21 cellular contexts compared by ENCODE assay signal in genomic region chr21:45436371-45437040, GRCh38. TPM values are rescaled to one million over a fixed set of nuclear protein-coding genes. Genes with fewer than 3 reads are reported as not detected.
DNase-seq lines count a peak whose midpoint lies in the region; ATAC-seq and TF ChIP-seq lines count a peak whose summit lies in the region.
"Had no signal": no experiment of that assay in that cellular context is flagged by ENCODE, and none has a peak within 500 bp of the region (broad histone marks: within the 10 kb centered on the region; RNA-seq: fewer than 3 reads in every experiment).

No MANE protein-coding gene starts in this region.

- H3K9me3 ChIP-seq in right cardiac atrium (ENCODE audit: control insufficient read depth, low read length) (no peaks in the 10 kb centered on the region), ascending aorta (no peaks in the 10 kb centered on the region), mesenchymal stem cell (ENCODE audit: control insufficient read depth, low read length) (no peaks in the 10 kb centered on the region), prostate gland (no peaks in the 10 kb centered on the region)
- H3K9me3 ChIP-seq: neutrophil, stomach, upper lobe of left lung had no signal

- no peak for TF ChIP-seq POLR2A in prostate gland (IDR thresholded peaks at IDR 0.05)

- no peak overlapping the region for H2BK5ac ChIP-seq in mesenchymal stem cell (ENCODE audit: low read depth, low read length, poor library complexity, severe bottlenecking)

- peak overlapping the region; percentile 42 for H2BK120ac ChIP-seq in mesenchymal stem cell (ENCODE audit: low read depth, low read length)

- H2BK12ac ChIP-seq in mesenchymal stem cell (ENCODE audit: low read length in 2 of 2): peak overlapping the region in 1 of 2 experiments; percentile 73

- H3K4me3 ChIP-seq in right cardiac atrium (ENCODE audit: low read length) (no peak overlapping the region), ascending aorta (no peak overlapping the region), mesenchymal stem cell (ENCODE audit: insufficient read depth in 1 of 2, low read depth in 1 of 2, low read length in 2 of 2) (no peak overlapping the region), prostate gland (no peak overlapping the region)
- H3K4me3 ChIP-seq: stomach, upper lobe of left lung had no signal

- H3K9ac ChIP-seq in mesenchymal stem cell (ENCODE audit: low read length): peak overlapping the region; percentile 11

- TF ChIP-seq CTCF in ascending aorta (IDR thresholded peaks at IDR 0.05) (no peak), prostate gland (IDR thresholded peaks at IDR 0.05) (no peak)

- intact Hi-C loops in right cardiac atrium (cut with DNase I) (loop anchor here (5.0 to 10.0 kb wide), 3 partner anchors 49 to 144 kb away; no protein-coding TSS in a partner anchor), left cardiac atrium (cut with DNase I) (no loop called here), ascending aorta (cut with DNase I) (loop anchor here (5.0 kb wide), 2 partner anchors 49 to 294 kb away; no protein-coding TSS in a partner anchor), prostate gland (cut with DNase I) (loop anchor here (5.0 to 10.0 kb wide), 2 partner anchors 34 to 482 kb away; no protein-coding TSS in a partner anchor)

- H3K23ac ChIP-seq in mesenchymal stem cell (ENCODE audit: low read length in 2 of 2): no peak overlapping the region

- peak in 2 of 3 donors; percentile 55 to 57 for DNase-seq in right cardiac atrium
- no peak for DNase-seq in left cardiac atrium
- no peak for DNase-seq in ascending aorta (ENCODE audit: low spot score in 2 of 2)
- DNase-seq in mesenchymal stem cell: no peak
- DNase-seq in retina: no peak
- no peak for DNase-seq in NCI-H510A (lab: John Stamatoyannopoulos, UW)
- DNase-seq in epidermal melanocyte (ENCODE audit: insufficient read length, low spot score): no peak
- DNase-seq in prostate gland (ENCODE audit: low spot score): no peak
- DNase-seq: activated B cell treated with CpG ODN at 0.5 μM for 24 hours; activated CD4-positive, alpha-beta memory T cell treated with anti-CD3 and anti-CD28 coated beads, Interleukin-2, amount 10 ng/mL, durations not matched to agents 7 days and 5 days; activated effector memory CD4-positive, alpha-beta T cell treated with Interleukin-2 at 50 U/mL for 16 hours; activated naive CD8-positive, alpha-beta T cell treated with anti-CD3 and anti-CD28 coated beads, Interleukin-2, amount 50 U/mL, for 24 hours; KBM-7; MM.1S; NCI-H1436; NCI-H526; stimulated activated CD4-positive, alpha-beta T cell treated with anti-CD3 and anti-CD28 coated beads, Interleukin-4, amount 100 ng/mL, for 4 hours; stomach had no signal

- H3K27me3 ChIP-seq in right cardiac atrium (ENCODE audit: control insufficient read depth, insufficient read depth) (no peaks in the 10 kb centered on the region), ascending aorta (no peaks in the 10 kb centered on the region), mesenchymal stem cell (ENCODE audit: control insufficient read depth in 1 of 2, insufficient read depth in 1 of 2, low read length in 2 of 2) (no peaks in the 10 kb centered on the region), prostate gland (replicated peaks; ENCODE audit: insufficient read depth) (peaks cover 3% of the 10 kb centered on the region)
- H3K27me3 ChIP-seq: upper lobe of left lung had no signal

- H3K36me3 ChIP-seq in ascending aorta (no peaks in the 10 kb centered on the region), mesenchymal stem cell (ENCODE audit: control insufficient read depth in 1 of 2, insufficient read depth in 2 of 2, low read depth in 1 of 2, low read length in 2 of 2) (peaks cover 0 to 56% of the 10 kb centered on the region in 2 experiments), prostate gland (no peaks in the 10 kb centered on the region)
- H3K36me3 ChIP-seq: neutrophil, stomach, upper lobe of left lung had no signal

- H3K4ac ChIP-seq in mesenchymal stem cell (ENCODE audit: low read depth in 1 of 2, low read length in 2 of 2): peak overlapping the region in 1 of 2 experiments; percentile 60

- H2BK15ac ChIP-seq in mesenchymal stem cell (ENCODE audit: low read depth, poor library complexity, severe bottlenecking): no peak overlapping the region

- no peak overlapping the region for H3K4me2 ChIP-seq in mesenchymal stem cell (ENCODE audit: low read length, poor library complexity, severe bottlenecking)

- H3K79me1 ChIP-seq in mesenchymal stem cell (replicated peaks; ENCODE audit: low read length, poor library complexity, severe bottlenecking): peaks cover 6% of the 10 kb centered on the region

- peak overlapping the region; percentile 71 for H4K8ac ChIP-seq in mesenchymal stem cell (ENCODE audit: low read length)

- 67% methylated on average over 17 of the region's 17 CpGs for WGBS in right cardiac atrium
- 91% methylated on average over 10 of the region's 17 CpGs for WGBS in mesenchymal stem cell
- WGBS in prostate gland: 86% methylated on average over 17 of the region's 17 CpGs

- no peak for ATAC-seq in right cardiac atrium
- no peak for ATAC-seq in left cardiac atrium
- ATAC-seq: activated naive CD8-positive, alpha-beta T cell treated with anti-CD3 and anti-CD28 coated beads, Interleukin-2, amount 50 U/mL, for 24 hours; HCT116 had no signal

- H3K27ac ChIP-seq in right cardiac atrium (ENCODE audit: low read length) (no peak overlapping the region), ascending aorta (peak overlapping the region; percentile 67 to 69), mesenchymal stem cell (ENCODE audit: low read length, poor library complexity, severe bottlenecking) (no peak overlapping the region), prostate gland (no peak overlapping the region)
- H3K27ac ChIP-seq: neutrophil, upper lobe of left lung had no signal

- no peak overlapping the region for H2AK5ac ChIP-seq in mesenchymal stem cell (ENCODE audit: low read length, severe bottlenecking)

- H3K4me1 ChIP-seq in right cardiac atrium (ENCODE audit: control insufficient read depth, insufficient read depth, low read length): peaks cover 12% of the 10 kb centered on the region
- H3K4me1 ChIP-seq in ascending aorta: peaks cover 22 to 41% of the 10 kb centered on the region in 2 donors
- H3K4me1 ChIP-seq in mesenchymal stem cell (ENCODE audit: control insufficient read depth, insufficient read depth, low read depth, low read length): peaks cover 69% of the 10 kb centered on the region
- no peaks in the 10 kb centered on the region for H3K4me1 ChIP-seq in prostate gland (replicated peaks)

- peak overlapping the region; percentile 61 to 81 for H3K18ac ChIP-seq in mesenchymal stem cell (ENCODE audit: low read depth in 1 of 2, low read length in 2 of 2)

- peak overlapping the region; percentile 78 for H4K91ac ChIP-seq in mesenchymal stem cell (ENCODE audit: low read length)

- peak overlapping the region in 1 of 2 experiments; percentile 61 for H3K14ac ChIP-seq in mesenchymal stem cell (ENCODE audit: low read length in 2 of 2)

- H2AFZ ChIP-seq in mesenchymal stem cell (ENCODE audit: low read depth, low read length): no peak overlapping the region

RNA-seq across cellular contexts. Expression of gene COL18A1, which starts 31.5 kb away (rescaled TPM):
- total RNA-seq in right cardiac atrium: 100 to 1,000 TPM in 1 of 4 donors, 10 to 100 TPM in 3; 63.5 to 134 (median 84.6) TPM
- 52.3 TPM for polyA plus RNA-seq in right cardiac atrium
- 100 to 1,000 TPM in 1 of 2 donors, 10 to 100 TPM in 1; 53.4 to 104 TPM for total RNA-seq in left cardiac atrium
- total RNA-seq in ascending aorta: 699 TPM
- polyA plus RNA-seq in mesenchymal stem cell (2013, experiment 1 of 2): 330 TPM
- polyA plus RNA-seq in mesenchymal stem cell (2013, experiment 2 of 2): 322 TPM
- total RNA-seq in prostate gland: 100 to 1,000 TPM in 1 of 2 donors, 10 to 100 TPM in 1; 56.2 to 229 TPM

Comparison
In these comparisons a context has a peak if more than half of its experiments do, and no peak if none do; other contexts are left out.
1. DNase-seq: peak in right cardiac atrium (2 of 3); none in left cardiac atrium (single experiment), ascending aorta (0 of 2), mesenchymal stem cell (single experiment), retina (single experiment), NCI-H510A (single experiment), epidermal melanocyte (single experiment) and prostate gland (single experiment).
2. intact Hi-C loops: an anchor here in right cardiac atrium (5.0 to 10.0 kb wide), ascending aorta (5.0 kb wide) and prostate gland (5.0 to 10.0 kb wide); none called in left cardiac atrium.
3. H3K27ac ChIP-seq: peak in ascending aorta (2 of 2); none in right cardiac atrium (single experiment), mesenchymal stem cell (single experiment) and prostate gland (0 of 2).